ENCODE assay signal across 10 cellular contexts in genomic region chr1:66352783-66353182, GRCh38.
DNase-seq lines count a peak whose midpoint lies in the region; ATAC-seq and TF ChIP-seq lines count a peak whose summit lies in the region.
"Had no signal": no experiment of that assay in that cellular context is flagged by ENCODE, and none has a peak within 500 bp of the region (broad histone marks: within the 10 kb centered on the region; RNA-seq: fewer than 3 reads in every experiment).

No MANE protein-coding gene starts in this region.

- H3K9me3 ChIP-seq in esophagus muscularis mucosa (no peaks in the 10 kb centered on the region), upper lobe of right lung (no peaks in the 10 kb centered on the region)

- DNase-seq in activated CD4-positive, alpha-beta T cell treated with anti-CD3 and anti-CD28 coated beads for 36 hours: no peak
- no peak for DNase-seq in activated CD4-positive, alpha-beta T cell treated with anti-CD3 and anti-CD28 coated beads, Interleukin-2, amount 50 U/mL, for 4 hours
- DNase-seq in esophagus muscularis mucosa (ENCODE audit: extremely low spot score) (no peak), upper lobe of right lung (no peak)
- DNase-seq: activated gamma-delta T cell treated with Interleukin-2 at 50 U/mL for 16 hours; stimulated activated CD4-positive, alpha-beta T cell treated with anti-CD3 and anti-CD28 coated beads, Interleukin-12 subunit alpha, Interleukin-12 subunit beta, amount 100 ng/mL, for 4 hours had no signal

- H3K4me1 Mint-ChIP-seq in activated CD4-positive, alpha-beta T cell treated with anti-CD3 and anti-CD28 coated beads for 36 hours: peaks cover 93% of the 10 kb centered on the region

- H3K4me3 ChIP-seq in esophagus muscularis mucosa: no peak overlapping the region
- no peak overlapping the region for H3K4me3 ChIP-seq in skin epidermis
- H3K4me3 ChIP-seq in upper lobe of right lung: no peak overlapping the region

- peaks cover 47% of the 10 kb centered on the region for H3K36me3 Mint-ChIP-seq in activated CD4-positive, alpha-beta T cell treated with anti-CD3 and anti-CD28 coated beads for 36 hours (ENCODE audit: low read depth)

- H3K27ac ChIP-seq in VCaP (peak overlapping the region; percentile 51), esophagus muscularis mucosa (replicated peaks in 1 of 4) (peak overlapping the region in 3 of 4 donors; percentile 6 to 25 (median 15)), skin epidermis (peak overlapping the region in 12 of 21 experiments; percentile 6 to 87 (median 66)), upper lobe of right lung (no peak overlapping the region)

- POLR2A ChIA-PET in activated CD4-positive, alpha-beta T cell treated with anti-CD3 and anti-CD28 coated beads for 36 hours (lab: Charles Lee): no interaction called here

- H3K36me3 ChIP-seq in esophagus muscularis mucosa (no peaks in the 10 kb centered on the region), upper lobe of right lung (peaks cover 13% of the 10 kb centered on the region)

- 69% methylated on average over 3 of the region's 3 CpGs for WGBS in esophagus muscularis mucosa

- H3K27me3 ChIP-seq in esophagus muscularis mucosa (no peaks in the 10 kb centered on the region), upper lobe of right lung (no peaks in the 10 kb centered on the region)

- intact Hi-C loops in activated CD4-positive, alpha-beta T cell treated with anti-CD3 and anti-CD28 coated beads for 36 hours (cut with DNase I, micrococcal nuclease): loop anchor here (5.0 kb wide), 2 partner anchors 85 to 540 kb away; no protein-coding TSS in a partner anchor
- intact Hi-C loops in esophagus muscularis mucosa (cut with DNase I) (no loop called here), upper lobe of right lung (cut with DNase I) (no loop called here)

- ATAC-seq in activated CD4-positive, alpha-beta T cell treated with anti-CD3 and anti-CD28 coated beads for 36 hours: no peak
- ATAC-seq in upper lobe of right lung (no peak), HG03135 (IDR thresholded peaks at IDR 0.05; ENCODE audit: unreplicated experiment) (no peak), HG03378 (IDR thresholded peaks at IDR 0.05; ENCODE audit: unreplicated experiment) (no peak)

- no peak overlapping the region for H3K4me3 Mint-ChIP-seq in activated CD4-positive, alpha-beta T cell treated with anti-CD3 and anti-CD28 coated beads for 36 hours

- CTCF ChIA-PET in activated CD4-positive, alpha-beta T cell treated with anti-CD3 and anti-CD28 coated beads for 36 hours (lab: Charles Lee): interaction anchor here (0.7 to 9.9 kb wide), 11 partner anchors 9 to 1391 kb away, joined by 3 to 109 read pairs (median 21); no protein-coding TSS in a partner anchor

- no peak for TF ChIP-seq EP300 in esophagus muscularis mucosa (IDR thresholded peaks at IDR 0.05)

- H3K9me3 Mint-ChIP-seq in activated CD4-positive, alpha-beta T cell treated with anti-CD3 and anti-CD28 coated beads for 36 hours (ENCODE audit: low read depth): no peaks in the 10 kb centered on the region

- TF ChIP-seq CTCF in VCaP (conservative IDR thresholded peaks at IDR 0.05): no peak
- no peak for TF ChIP-seq CTCF in esophagus muscularis mucosa (IDR thresholded peaks at IDR 0.05)
- no peak for TF ChIP-seq CTCF in upper lobe of right lung (IDR thresholded peaks at IDR 0.05)

- H3K4me1 ChIP-seq in esophagus muscularis mucosa (peaks cover 52 to 65% (median 57%) of the 10 kb centered on the region in 4 donors), upper lobe of right lung (peaks cover 53% of the 10 kb centered on the region)

- no peaks in the 10 kb centered on the region for H3K27me3 Mint-ChIP-seq in activated CD4-positive, alpha-beta T cell treated with anti-CD3 and anti-CD28 coated beads for 36 hours

- peak overlapping the region; percentile 92 for H3K27ac Mint-ChIP-seq in activated CD4-positive, alpha-beta T cell treated with anti-CD3 and anti-CD28 coated beads for 36 hours

- no peak for TF ChIP-seq POLR2A in esophagus muscularis mucosa (IDR thresholded peaks at IDR 0.05; ENCODE audit: low read depth)

Comparison
In these comparisons a context has a peak if more than half of its experiments do, and no peak if none do; other contexts are left out.
1. intact Hi-C loops: an anchor here in activated CD4-positive, alpha-beta T cell treated with anti-CD3 and anti-CD28 coated beads for 36 hours (5.0 kb wide); none called in esophagus muscularis mucosa and upper lobe of right lung.